In genomic region chr5:89080467-89081116, GRCh38 we compare ENCODE assay signal across 1 cellular context.
TF ChIP-seq lines count a peak whose summit lies in the region.

No MANE protein-coding gene starts in this region.

TF ChIP-seq in GM12878, 131 proteins besides CTCF, POLR2A, EP300 and RAD21 (continued from another document):
- TF ChIP-seq MTA2 (IDR thresholded peaks at IDR 0.05; ENCODE audit: low read depth) (peak; percentile 48), ZNF687 (IDR thresholded peaks at IDR 0.05) (0 out of 2 replicates have a peak, but pooled peaks have one; percentile 28)
TF ChIP-seq in GM12878: peak in this region for 8.
